Comparison of ENCODE assay signal across 9 cellular contexts in genomic region chr10:103145860-103146466, GRCh38. TPM values are rescaled to one million over a fixed set of nuclear protein-coding genes. Genes with fewer than 3 reads are reported as not detected.
DNase-seq lines count a peak whose midpoint lies in the region; ATAC-seq, FAIRE-seq and TF ChIP-seq lines count a peak whose summit lies in the region.
"Had no signal": no experiment of that assay in that cellular context is flagged by ENCODE, and none has a peak within 500 bp of the region (broad histone marks: within the 10 kb centered on the region; RNA-seq: fewer than 3 reads in every experiment).

No MANE protein-coding gene starts in this region.

- 70 to 73% methylated on average over 3 of the region's 3 CpGs for WGBS in tibial nerve, 2 donors

- no peak overlapping the region for H3K4me3 Mint-ChIP-seq in activated CD4-positive, alpha-beta T cell treated with anti-CD3 and anti-CD28 coated beads, Interleukin-2, amount 10 ng/mL, durations not matched to agents 24 days and 14 days

- TF ChIP-seq CTCF in astrocyte of the cerebellum (IDR thresholded peaks at IDR 0.05; ENCODE audit: low read depth, low read length, missing control alignments) (no peak), keratinocyte (optimal IDR thresholded peaks at IDR 0.05 in 1 of 3, IDR thresholded peaks at IDR 0.05 in 1 of 3, conservative IDR thresholded peaks at IDR 0.05 in 1 of 3; ENCODE audit: extremely low read depth in 1 of 3, insufficient read depth in 2 of 3, low read length in 3 of 3) (no peak), tibial nerve (IDR thresholded peaks at IDR 0.05) (no peak)

- intact Hi-C loops in activated CD4-positive, alpha-beta T cell treated with anti-CD3 and anti-CD28 coated beads, Interleukin-2, amount 10 ng/mL, durations not matched to agents 24 days and 14 days (cut with micrococcal nuclease) = no loop called here

- dilution Hi-C loops in keratinocyte (cut with MboI; ENCODE audit: extremely low pct_ligation_motif_present, low sequenced_read_pairs) = no loop called here

- no peaks in the 10 kb centered on the region for H3K9me1 ChIP-seq in keratinocyte (ENCODE audit: control insufficient read depth, extremely low read depth, insufficient read depth, low read length)

- no peak overlapping the region for H2AFZ ChIP-seq in keratinocyte (ENCODE audit: control insufficient read depth, low read length)

- peaks cover 2% of the 10 kb centered on the region for H3K79me2 ChIP-seq in keratinocyte (ENCODE audit: control insufficient read depth, insufficient read depth, low read length)

- ATAC-seq in HG03432 (IDR thresholded peaks at IDR 0.05; ENCODE audit: unreplicated experiment) (no peak), HG03469 (IDR thresholded peaks at IDR 0.05; ENCODE audit: unreplicated experiment) (no peak)

- no peak overlapping the region for H3K27ac ChIP-seq in keratinocyte (ENCODE audit: control insufficient read depth, insufficient read depth, low read length)
- no peak overlapping the region for H3K27ac ChIP-seq in tibial nerve

- H3K27me3 Mint-ChIP-seq in activated CD4-positive, alpha-beta T cell treated with anti-CD3 and anti-CD28 coated beads, Interleukin-2, amount 10 ng/mL, durations not matched to agents 24 days and 14 days = no peaks in the 10 kb centered on the region

- H3K27me3 ChIP-seq in keratinocyte (ENCODE audit: control insufficient read depth, extremely low read depth, insufficient read depth, low read length) (no peaks in the 10 kb centered on the region), tibial nerve (no peaks in the 10 kb centered on the region)

- peak; percentile 42 for DNase-seq in activated CD4-positive, alpha-beta T cell treated with anti-CD3 and anti-CD28 coated beads for 48 hours
- no peak for DNase-seq in activated CD4-positive, alpha-beta T cell treated with anti-CD3 and anti-CD28 coated beads, Interleukin-2, amount 10 ng/mL, durations not matched to agents 24 days and 14 days
- DNase-seq in astrocyte of the cerebellum (ENCODE audit: low read depth) (peak; percentile 55), keratinocyte (ENCODE audit: low read depth, low spot score) (no peak), tibial nerve (ENCODE audit: low spot score in 2 of 2) (peak; percentile 66 to 81), ecto neural progenitor cell (ENCODE audit: low spot score) (no peak)
- DNase-seq: stimulated activated CD4-positive, alpha-beta T cell treated with anti-CD3 and anti-CD28 coated beads, Interleukin-4, amount 100 ng/mL, for 24 hours had no signal

- in situ Hi-C loops in astrocyte of the cerebellum (cut with HindIII; ENCODE audit: low sequenced_read_pairs) = loop anchor here (5.0 kb wide), 1 partner anchor 46 kb away; the partner anchor contains the start of gene NT5C2

- no peak overlapping the region for H3K27ac Mint-ChIP-seq in activated CD4-positive, alpha-beta T cell treated with anti-CD3 and anti-CD28 coated beads, Interleukin-2, amount 10 ng/mL, durations not matched to agents 24 days and 14 days

- peak; percentile 17 for FAIRE-seq in keratinocyte (lab: Jason Lieb, UNC)

- no peak overlapping the region for H3K4me3 ChIP-seq in astrocyte of the cerebellum (ENCODE audit: low read depth, low read length)
- H3K4me3 ChIP-seq in keratinocyte (ENCODE audit: control insufficient read depth in 2 of 3, extremely low read depth in 1 of 3, insufficient read depth in 2 of 3, low read depth in 1 of 3, low read length in 3 of 3) = no peak overlapping the region
- H3K4me3 ChIP-seq in tibial nerve = no peak overlapping the region

- H3K36me3 ChIP-seq in keratinocyte (ENCODE audit: control insufficient read depth in 2 of 2, extremely low read depth in 1 of 2, insufficient read depth in 2 of 2, low read length in 2 of 2) (peaks cover 0 to 4% of the 10 kb centered on the region in 2 experiments), tibial nerve (peaks cover 0 to 4% (median 0%) of the 10 kb centered on the region in 3 donors)

- no peak overlapping the region for H3K9ac ChIP-seq in keratinocyte (ENCODE audit: control insufficient read depth, extremely low read depth, insufficient read depth, low read length)

- no peak overlapping the region for H3K4me2 ChIP-seq in keratinocyte (ENCODE audit: control insufficient read depth, extremely low read depth, insufficient read depth, low read depth, low read length)

- H3K36me3 Mint-ChIP-seq in activated CD4-positive, alpha-beta T cell treated with anti-CD3 and anti-CD28 coated beads, Interleukin-2, amount 10 ng/mL, durations not matched to agents 24 days and 14 days (ENCODE audit: low read depth) = peaks cover 18% of the 10 kb centered on the region

- H4K20me1 ChIP-seq in keratinocyte (ENCODE audit: control insufficient read depth, extremely low read depth, insufficient read depth, low read length) = no peaks in the 10 kb centered on the region

- peak in 1 of 2 donors; percentile 71 for TF ChIP-seq EP300 in tibial nerve (IDR thresholded peaks at IDR 0.05)

- H3K9me3 Mint-ChIP-seq in activated CD4-positive, alpha-beta T cell treated with anti-CD3 and anti-CD28 coated beads, Interleukin-2, amount 10 ng/mL, durations not matched to agents 24 days and 14 days = no peaks in the 10 kb centered on the region

- H3K4me1 ChIP-seq in keratinocyte (ENCODE audit: control insufficient read depth, extremely low read depth, insufficient read depth, low read length) (no peaks in the 10 kb centered on the region), tibial nerve (peaks cover 0 to 54% (median 13%) of the 10 kb centered on the region in 4 donors)

- H3K4me1 Mint-ChIP-seq in activated CD4-positive, alpha-beta T cell treated with anti-CD3 and anti-CD28 coated beads, Interleukin-2, amount 10 ng/mL, durations not matched to agents 24 days and 14 days = peaks cover 2% of the 10 kb centered on the region

- H3K9me3 ChIP-seq in keratinocyte (ENCODE audit: control insufficient read depth, low read depth, low read length) (no peaks in the 10 kb centered on the region), tibial nerve (no peaks in the 10 kb centered on the region)

- TF ChIP-seq POLR2A in tibial nerve (IDR thresholded peaks at IDR 0.05) = no peak

RNA-seq across cellular contexts. Expression of gene NT5C2, which starts 47.1 kb away (rescaled TPM):
- total RNA-seq in activated CD4-positive, alpha-beta T cell treated with anti-CD3 and anti-CD28 coated beads, Interleukin-2, amount 10 ng/mL, durations not matched to agents 24 days and 14 days = 51.8 and 57.6 TPM in 2 replicates
- polyA plus RNA-seq in keratinocyte = 56.8 to 88.6 TPM (median 62.8 TPM) in 3 replicates
- polyA plus RNA-seq in keratinocyte (2011; ENCODE audit: low read depth) = 64.9 TPM
- polyA plus RNA-seq in keratinocyte (2011; cell fraction: cytosol; rRNA removed) = 42.7 and 84.9 TPM in 2 replicates
- 64.1 and 77.8 TPM in 2 replicates for polyA plus RNA-seq in keratinocyte (2011; cell fraction: nucleus; rRNA removed)
- 32.6 and 58.1 TPM in 2 replicates for polyA plus RNA-seq in keratinocyte (2012; ENCODE audit: low replicate concordance)
- polyA minus RNA-seq in keratinocyte = 31.4 to 54.9 TPM (median 37.2 TPM) in 3 replicates
- polyA minus RNA-seq in keratinocyte (2011; cell fraction: cytosol; rRNA and poly(A)+ RNA removed) = 22.1 TPM
- polyA minus RNA-seq in keratinocyte (2011; cell fraction: nucleus; rRNA and poly(A)+ RNA removed) = 31.4 and 83.2 TPM in 2 replicates
- total RNA-seq in tibial nerve = 10 to 100 TPM; 52.2 to 82.8 (median 72.4) TPM

Comparison
In these comparisons a context has a peak if more than half of its experiments do, and no peak if none do; other contexts are left out.
1. DNase-seq: peak in activated CD4-positive, alpha-beta T cell treated with anti-CD3 and anti-CD28 coated beads for 48 hours (single experiment), astrocyte of the cerebellum (single experiment) and tibial nerve (2 of 2); none in activated CD4-positive, alpha-beta T cell treated with anti-CD3 and anti-CD28 coated beads, Interleukin-2, amount 10 ng/mL, durations not matched to agents 24 days and 14 days (single experiment), keratinocyte (single experiment) and ecto neural progenitor cell (single experiment).